Comparison of ENCODE assay signal across 19 cellular contexts in the genomic region with DNA sequence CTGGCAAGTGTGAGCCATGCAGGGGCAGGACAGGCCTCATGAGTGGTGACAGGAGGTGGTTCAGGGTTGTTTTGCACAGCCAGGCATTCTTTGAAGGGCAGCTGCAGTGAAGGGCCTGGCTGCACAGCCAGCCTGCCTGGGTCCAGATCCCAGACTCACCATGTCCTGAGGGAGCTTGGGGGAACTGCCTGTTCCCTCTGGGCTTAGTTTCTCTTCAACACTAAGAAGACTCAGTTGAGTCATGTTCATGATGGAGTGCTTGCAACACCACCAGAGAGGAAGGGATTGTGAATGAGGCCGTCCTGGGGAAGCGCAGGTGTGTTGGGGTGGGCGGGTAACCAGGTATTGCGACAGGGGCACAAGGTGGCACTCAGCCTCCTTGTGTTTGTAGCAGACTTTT.
DNase-seq lines count a peak whose midpoint lies in the region; FAIRE-seq and TF ChIP-seq lines count a peak whose summit lies in the region.
"Had no signal": no experiment of that assay in that cellular context is flagged by ENCODE, and none has a peak within 500 bp of the region (broad histone marks: within the 10 kb centered on the region; RNA-seq: fewer than 3 reads in every experiment).

No MANE protein-coding gene starts in this region.

- peak overlapping the region; percentile 19 to 67 (median 40); a peak in 15 of 22 replicates for H3K9ac ChIP-seq in BLaER1 treated with 17β-estradiol and CSF1 and Interleukin-3, amounts not matched to agents 10 nM and 100 nM
- no peak overlapping the region for H3K9ac ChIP-seq in mesenchymal stem cell (ENCODE audit: low read length)

- H4K8ac ChIP-seq in mesenchymal stem cell (ENCODE audit: low read length): no peak overlapping the region

- H3K36me3 Mint-ChIP-seq in activated naive CD4-positive, alpha-beta T cell treated with anti-CD3 and anti-CD28 coated beads for 36 hours (ENCODE audit: low read depth): no peaks in the 10 kb centered on the region

- H3K27ac ChIP-seq in A673 (ENCODE audit: low read depth, low read length, poor library complexity, severe bottlenecking) (peak overlapping the region; percentile 40), RWPE1 (peak overlapping the region; percentile 58), mesenchymal stem cell (ENCODE audit: low read length, poor library complexity, severe bottlenecking) (no peak overlapping the region)
- peak overlapping the region; percentile 18 to 82 (median 57); a peak in 17 of 22 replicates for H3K27ac ChIP-seq in BLaER1 treated with 17β-estradiol and CSF1 and Interleukin-3, amounts not matched to agents 10 nM and 100 nM
- H3K27ac ChIP-seq: VCaP had no signal

- H3K4me3 ChIP-seq in A673 (ENCODE audit: low read depth, low read length, poor library complexity, severe bottlenecking): no peak overlapping the region
- peak overlapping the region in 6 of 10 experiments; percentile 5 to 55 (median 18); a peak in 6 of 20 replicates for H3K4me3 ChIP-seq in BLaER1 treated with 17β-estradiol and CSF1 and Interleukin-3, amounts not matched to agents 10 nM and 100 nM
- H3K4me3 ChIP-seq in mesenchymal stem cell (ENCODE audit: insufficient read depth in 1 of 2, low read depth in 1 of 2, low read length in 2 of 2): no peak overlapping the region

- H3K27ac Mint-ChIP-seq in activated naive CD4-positive, alpha-beta T cell treated with anti-CD3 and anti-CD28 coated beads for 36 hours: no peak overlapping the region

- H2AK5ac ChIP-seq in mesenchymal stem cell (ENCODE audit: low read length, severe bottlenecking): peak overlapping the region; percentile 8

- H2BK120ac ChIP-seq in mesenchymal stem cell (ENCODE audit: low read depth, low read length): no peak overlapping the region

- peak overlapping the region; percentile 80 to 100 (median 95) for H3K4me2 ChIP-seq in BLaER1 treated with 17β-estradiol and CSF1 and Interleukin-3, amounts not matched to agents 10 nM and 100 nM
- H3K4me2 ChIP-seq in mesenchymal stem cell (ENCODE audit: low read length, poor library complexity, severe bottlenecking): no peak overlapping the region

- no peak overlapping the region for H2BK5ac ChIP-seq in mesenchymal stem cell (ENCODE audit: low read depth, low read length, poor library complexity, severe bottlenecking)

- no peak for FAIRE-seq in frontal cortex (lab: Jason Lieb, UNC)
- FAIRE-seq: G401.6 had no signal

- no peak overlapping the region for H2AFZ ChIP-seq in mesenchymal stem cell (ENCODE audit: low read depth, low read length)

- no peak overlapping the region for H3K4me3 Mint-ChIP-seq in activated naive CD4-positive, alpha-beta T cell treated with anti-CD3 and anti-CD28 coated beads for 36 hours

- H3K36me3 ChIP-seq in A673 (ENCODE audit: insufficient read depth, low read length, poor library complexity, severe bottlenecking) (no peaks in the 10 kb centered on the region), mesenchymal stem cell (ENCODE audit: control insufficient read depth in 1 of 2, insufficient read depth in 2 of 2, low read depth in 1 of 2, low read length in 2 of 2) (no peaks in the 10 kb centered on the region)
- H3K36me3 ChIP-seq in BLaER1 treated with 17β-estradiol and CSF1 and Interleukin-3, amounts not matched to agents 10 nM and 100 nM: peaks cover 10 to 79% (median 56%) of the 10 kb centered on the region in 11 experiments; a peak in 21 of 22 replicates

- no peak overlapping the region for H4K91ac ChIP-seq in mesenchymal stem cell (ENCODE audit: low read length)

- H3K27me3 ChIP-seq in A673 (replicated peaks; ENCODE audit: insufficient read depth, low read depth, low read length, poor library complexity) (no peaks in the 10 kb centered on the region), mesenchymal stem cell (ENCODE audit: control insufficient read depth in 1 of 2, insufficient read depth in 1 of 2, low read length in 2 of 2) (peaks cover 0 to 18% of the 10 kb centered on the region in 2 experiments)
- no peaks in the 10 kb centered on the region for H3K27me3 ChIP-seq in BLaER1 treated with 17β-estradiol and CSF1 and Interleukin-3, amounts not matched to agents 10 nM and 100 nM

- CTCF ChIA-PET in A673 (lab: Charles Lee): no interaction called here
- CTCF ChIA-PET in RWPE1 (lab: Yijun Ruan, JAX): no interaction called here
- CTCF ChIA-PET in activated naive CD4-positive, alpha-beta T cell treated with anti-CD3 and anti-CD28 coated beads for 36 hours (lab: Charles Lee): no interaction called here

- H3K4me1 ChIP-seq in A673 (ENCODE audit: insufficient read depth, low read length, poor library complexity, severe bottlenecking): peaks cover 37% of the 10 kb centered on the region
- peaks cover 62 to 91% (median 80%) of the 10 kb centered on the region in 10 experiments for H3K4me1 ChIP-seq in BLaER1 treated with 17β-estradiol and CSF1 and Interleukin-3, amounts not matched to agents 10 nM and 100 nM
- H3K4me1 ChIP-seq in mesenchymal stem cell (ENCODE audit: control insufficient read depth, insufficient read depth, low read depth, low read length): peaks cover 30% of the 10 kb centered on the region

- no peaks in the 10 kb centered on the region for H3K9me3 Mint-ChIP-seq in activated naive CD4-positive, alpha-beta T cell treated with anti-CD3 and anti-CD28 coated beads for 36 hours

- H3K9me3 ChIP-seq in A673 (ENCODE audit: low read depth, low read length, poor library complexity, severe bottlenecking): no peaks in the 10 kb centered on the region
- H3K9me3 ChIP-seq in BLaER1 treated with 17β-estradiol and CSF1 and Interleukin-3, amounts not matched to agents 10 nM and 100 nM (replicated peaks in 1 of 11): peaks cover 4 to 38% (median 23%) of the 10 kb centered on the region in 11 experiments; a peak in 21 of 22 replicates
- H3K9me3 ChIP-seq in mesenchymal stem cell (ENCODE audit: control insufficient read depth, low read length): peaks cover under 1% of the 10 kb centered on the region

- intact Hi-C loops in A673 (cut with micrococcal nuclease; ENCODE audit: unreplicated experiment): no loop called here
- intact Hi-C loops in activated naive CD4-positive, alpha-beta T cell treated with anti-CD3 and anti-CD28 coated beads for 36 hours (cut with micrococcal nuclease): no loop called here

- no peak overlapping the region for H3K14ac ChIP-seq in mesenchymal stem cell (ENCODE audit: low read length in 2 of 2)

- no peak overlapping the region for H2BK15ac ChIP-seq in mesenchymal stem cell (ENCODE audit: low read depth, poor library complexity, severe bottlenecking)

- H3K4ac ChIP-seq in mesenchymal stem cell (ENCODE audit: low read depth in 1 of 2, low read length in 2 of 2): no peak overlapping the region

- 98% methylated on average over 4 of the region's 4 CpGs for WGBS in mesenchymal stem cell

- no peak for TF ChIP-seq CTCF in A673 (conservative IDR thresholded peaks at IDR 0.05; ENCODE audit: low read depth, low read length)
- no peak for TF ChIP-seq CTCF in RWPE1 (conservative IDR thresholded peaks at IDR 0.05; ENCODE audit: low read depth)

- no peak overlapping the region for H2BK12ac ChIP-seq in mesenchymal stem cell (ENCODE audit: low read length in 2 of 2)

- no TSS peak for BruUV-seq in A673 (replicated peaks; lab: Mats Ljungman, UMichigan)

- no peak overlapping the region for H3K18ac ChIP-seq in mesenchymal stem cell (ENCODE audit: low read depth in 1 of 2, low read length in 2 of 2)

- POLR2A ChIA-PET in A673 (lab: Charles Lee; ENCODE audit: low non-redundant PET) (no interaction called here), RWPE1 (lab: Yijun Ruan, JAX; ENCODE audit: low non-redundant PET) (no interaction called here)

- H3K4me1 Mint-ChIP-seq in activated naive CD4-positive, alpha-beta T cell treated with anti-CD3 and anti-CD28 coated beads for 36 hours (ENCODE audit: low read depth): peaks cover 40% of the 10 kb centered on the region

- H3K27me3 Mint-ChIP-seq in activated naive CD4-positive, alpha-beta T cell treated with anti-CD3 and anti-CD28 coated beads for 36 hours (ENCODE audit: low read depth): no peaks in the 10 kb centered on the region

- DNase-seq in A673 (ENCODE audit: low spot score): no peak
- DNase-seq in RWPE1 (ENCODE audit: low spot score): peak; percentile 58
- no peak for DNase-seq in mesenchymal stem cell
- DNase-seq in putamen (ENCODE audit: low spot score): no peak
- DNase-seq in frontal cortex (ENCODE audit: low spot score in 2 of 2): no peak
- no peak for DNase-seq in activated naive CD4-positive, alpha-beta T cell treated with anti-CD3 and anti-CD28 coated beads for 36 hours
- DNase-seq: activated naive CD4-positive, alpha-beta T cell treated with anti-CD3 and anti-CD28 coated beads, Interleukin-2, amount 50 U/mL, for 16 hours; AML-193; Calu3; H7; IMR-90; NCI-H1092 treated with DMSO at 0.1 percent for 48 hours; NCI-H82; stimulated activated CD4-positive, alpha-beta T cell treated with anti-CD3 and anti-CD28 coated beads, Interleukin-4, amount 100 ng/mL, for 24 hours; substantia nigra; T-helper 1 cell had no signal

- peaks cover 0 to 73% (median 60%) of the 10 kb centered on the region in 11 experiments; a peak in 17 of 22 replicates for H4K20me1 ChIP-seq in BLaER1 treated with 17β-estradiol and CSF1 and Interleukin-3, amounts not matched to agents 10 nM and 100 nM

- no peaks in the 10 kb centered on the region for H3K79me1 ChIP-seq in mesenchymal stem cell (replicated peaks; ENCODE audit: low read length, poor library complexity, severe bottlenecking)

- no peak overlapping the region for H3K23ac ChIP-seq in mesenchymal stem cell (ENCODE audit: low read length in 2 of 2)

Comparison
In these comparisons a context has a peak if more than half of its experiments do, and no peak if none do; other contexts are left out.
1. H3K4me3 ChIP-seq: peak in BLaER1 treated with 17β-estradiol and CSF1 and Interleukin-3, amounts not matched to agents 10 nM and 100 nM (6 of 10); none in A673 (single experiment) and mesenchymal stem cell (0 of 2).